In the genomic region with DNA sequence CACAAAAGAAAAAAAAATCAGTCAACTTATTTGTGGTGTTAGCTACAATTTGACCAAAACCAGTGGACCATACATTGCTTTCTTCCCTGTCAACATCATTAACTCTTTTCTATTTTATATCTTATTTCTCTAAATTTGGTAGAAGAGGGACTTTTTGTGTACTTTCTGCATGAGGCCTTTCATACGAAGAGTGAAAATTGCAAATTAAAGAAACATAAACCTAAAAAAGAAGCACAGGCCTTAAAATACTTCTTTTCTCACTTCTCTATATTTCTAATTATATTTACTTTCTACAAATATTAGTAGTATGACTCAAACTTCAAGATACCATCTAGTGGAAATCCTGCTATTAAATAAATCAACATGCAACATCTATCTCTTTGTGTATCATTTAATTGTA, we compare ENCODE assay signal across 9 cellular contexts.
DNase-seq lines count a peak whose midpoint lies in the region; ATAC-seq and TF ChIP-seq lines count a peak whose summit lies in the region.
"Had no signal": no experiment of that assay in that cellular context is flagged by ENCODE, and none has a peak within 500 bp of the region (broad histone marks: within the 10 kb centered on the region; RNA-seq: fewer than 3 reads in every experiment).

No MANE protein-coding gene starts in this region.

- POLR2A ChIA-PET in PC-3 (lab: Charles Lee; ENCODE audit: unreplicated experiment), result no interaction called here
- POLR2A ChIA-PET in naive thymus-derived CD8-positive, alpha-beta T cell (lab: Charles Lee), result no interaction called here

- CTCF ChIA-PET in PC-3 (lab: Charles Lee), result interaction anchor here (0.6 kb wide), 1 partner anchor 1293 kb away, joined by 3 read pairs; no protein-coding TSS in a partner anchor

- intact Hi-C loops in PC-3 (cut with micrococcal nuclease), result loop anchor here (1.0 to 5.0 kb wide), 3 partner anchors 32 to 159 kb away; no protein-coding TSS in a partner anchor

- no peak overlapping the region for H3K4me3 Mint-ChIP-seq in activated T-helper 17 cell treated with anti-CD3 and anti-CD28 coated beads, Interleukin-2, amount 50 U/mL, for 72 hours
- H3K4me3 Mint-ChIP-seq in naive thymus-derived CD8-positive, alpha-beta T cell, result no peak overlapping the region

- H3K4me2 ChIP-seq in DOHH2 (ENCODE audit: low read length), result peak overlapping the region; percentile 14
- H3K4me2 ChIP-seq in PC-3 (ENCODE audit: low read length), result peak overlapping the region; percentile 40

- H3K4me1 Mint-ChIP-seq in activated T-helper 17 cell treated with anti-CD3 and anti-CD28 coated beads, Interleukin-2, amount 50 U/mL, for 72 hours, result no peaks in the 10 kb centered on the region
- peaks cover 0 to 11% (median 0%) of the 10 kb centered on the region in 4 donors for H3K4me1 Mint-ChIP-seq in naive thymus-derived CD8-positive, alpha-beta T cell

- H3K4me3 ChIP-seq in DOHH2 (ENCODE audit: low read length) (0 out of 2 replicates have a peak overlapping the region, but pooled peaks have one; percentile 2), PC-3 (ENCODE audit: low read length) (no peak overlapping the region)

- in situ Hi-C loops in G401 (cut with HindIII; ENCODE audit: low sequenced_read_pairs), result no loop called here

- no peak overlapping the region for H3K27ac Mint-ChIP-seq in activated T-helper 17 cell treated with anti-CD3 and anti-CD28 coated beads, Interleukin-2, amount 50 U/mL, for 72 hours
- no peak overlapping the region for H3K27ac Mint-ChIP-seq in naive thymus-derived CD8-positive, alpha-beta T cell

- BruUV-seq in PC-3 (replicated peaks; lab: Mats Ljungman, UMichigan), result no TSS peak

- H3K4me1 ChIP-seq in DOHH2 (ENCODE audit: control insufficient read depth, low read length), result peaks cover 27% of the 10 kb centered on the region
- H3K4me1 ChIP-seq in PC-3 (ENCODE audit: insufficient read depth, low read length), result peaks cover 39% of the 10 kb centered on the region

- peaks cover 5% of the 10 kb centered on the region for H3F3A ChIP-seq in DOHH2 (ENCODE audit: control insufficient read depth, insufficient read depth)
- H3F3A ChIP-seq in PC-3 (ENCODE audit: low read length, unreplicated experiment), result no peaks in the 10 kb centered on the region

- H3K79me2 ChIP-seq in DOHH2 (ENCODE audit: control insufficient read depth, low read length) (no peaks in the 10 kb centered on the region), PC-3 (ENCODE audit: low read length) (no peaks in the 10 kb centered on the region)

- H4K20me1 ChIP-seq in DOHH2 (ENCODE audit: control insufficient read depth, insufficient read depth, low read depth, low read length), result no peaks in the 10 kb centered on the region
- no peaks in the 10 kb centered on the region for H4K20me1 ChIP-seq in PC-3 (ENCODE audit: low read length)

- H3K9me2 ChIP-seq in DOHH2 (replicated peaks; ENCODE audit: control insufficient read depth, low read length), result no peaks in the 10 kb centered on the region
- no peaks in the 10 kb centered on the region for H3K9me2 ChIP-seq in PC-3 (replicated peaks; ENCODE audit: low read length)

- peaks cover 4% of the 10 kb centered on the region; the same call in 1 of the 2 replicates for H3K36me3 ChIP-seq in DOHH2 (ENCODE audit: control insufficient read depth, low read length)
- H3K36me3 ChIP-seq in PC-3 (ENCODE audit: low read depth, low read length), result no peaks in the 10 kb centered on the region

- no peak for TF ChIP-seq CTCF in DOHH2 (IDR thresholded peaks at IDR 0.05; ENCODE audit: low read depth, low read length, poor library complexity, severe bottlenecking)
- TF ChIP-seq CTCF in PC-3 (conservative IDR thresholded peaks at IDR 0.05; ENCODE audit: low read depth, low read length), result no peak

- H3K9ac ChIP-seq in PC-3 (ENCODE audit: low read length), result peak overlapping the region; percentile 28

- DNase-seq in PC-3 (no peak), G401 (ENCODE audit: low spot score) (no peak), C1 segment of cervical spinal cord (lab: John Stamatoyannopoulos, UW) (no peak)
- DNase-seq in naive thymus-derived CD8-positive, alpha-beta T cell, result no peak
- DNase-seq: NCI-H187 treated with DMSO at 0.1 percent for 48 hours had no signal

- no peaks in the 10 kb centered on the region for H3K36me3 Mint-ChIP-seq in activated T-helper 17 cell treated with anti-CD3 and anti-CD28 coated beads, Interleukin-2, amount 50 U/mL, for 72 hours (ENCODE audit: low read depth)
- no peaks in the 10 kb centered on the region for H3K36me3 Mint-ChIP-seq in naive thymus-derived CD8-positive, alpha-beta T cell

- H3K9me3 ChIP-seq in DOHH2 (ENCODE audit: control insufficient read depth, insufficient read depth, low read length) (peaks cover 3% of the 10 kb centered on the region; the same call in 1 of the 2 replicates), PC-3 (ENCODE audit: low read length) (0 out of 2 replicates have a peak, but pooled peaks cover 4% of the 10 kb centered on the region)

- H2AFZ ChIP-seq in PC-3 (ENCODE audit: low read length), result no peak overlapping the region

- H3K27me3 Mint-ChIP-seq in activated T-helper 17 cell treated with anti-CD3 and anti-CD28 coated beads, Interleukin-2, amount 50 U/mL, for 72 hours, result no peaks in the 10 kb centered on the region
- H3K27me3 Mint-ChIP-seq in naive thymus-derived CD8-positive, alpha-beta T cell, result no peaks in the 10 kb centered on the region

- ATAC-seq in GM19463 (IDR thresholded peaks at IDR 0.05; ENCODE audit: unreplicated experiment) (peak; percentile 40), HG02885 (IDR thresholded peaks at IDR 0.05; ENCODE audit: poor library complexity, unreplicated experiment) (peak; percentile 55), PC-3 (peak; percentile 25)
- ATAC-seq in activated T-helper 17 cell treated with anti-CD3 and anti-CD28 coated beads, Interleukin-2, amount 50 U/mL, for 72 hours (replicated peaks), result no peak
- ATAC-seq in naive thymus-derived CD8-positive, alpha-beta T cell, result no peak

- no peaks in the 10 kb centered on the region for H3K9me3 Mint-ChIP-seq in activated T-helper 17 cell treated with anti-CD3 and anti-CD28 coated beads, Interleukin-2, amount 50 U/mL, for 72 hours
- no peaks in the 10 kb centered on the region for H3K9me3 Mint-ChIP-seq in naive thymus-derived CD8-positive, alpha-beta T cell

- H3K27ac ChIP-seq in DOHH2 (ENCODE audit: low read depth, low read length), result peak overlapping the region; percentile 59
- peak overlapping the region; percentile 94 for H3K27ac ChIP-seq in PC-3 (ENCODE audit: low read length)

- no peaks in the 10 kb centered on the region for H3K27me3 ChIP-seq in DOHH2 (ENCODE audit: control insufficient read depth, low read length)
- no peaks in the 10 kb centered on the region for H3K27me3 ChIP-seq in PC-3 (ENCODE audit: low read length)

Comparison
In these comparisons a context has a peak if more than half of its experiments do, and no peak if none do; other contexts are left out.
1. ATAC-seq: peak in GM19463 (single experiment), HG02885 (single experiment) and PC-3 (single experiment); none in activated T-helper 17 cell treated with anti-CD3 and anti-CD28 coated beads, Interleukin-2, amount 50 U/mL, for 72 hours (single experiment) and naive thymus-derived CD8-positive, alpha-beta T cell (0 of 2).